ENCODE assay signal across 9 cellular contexts in genomic region chr15:40582726-40583246, GRCh38. TPM values are rescaled to one million over a fixed set of nuclear protein-coding genes. Genes with fewer than 3 reads are reported as not detected.
DNase-seq lines count a peak whose midpoint lies in the region; ATAC-seq and TF ChIP-seq lines count a peak whose summit lies in the region.
"Had no signal": no experiment of that assay in that cellular context is flagged by ENCODE, and none has a peak within 500 bp of the region (broad histone marks: within the 10 kb centered on the region; RNA-seq: fewer than 3 reads in every experiment).

No MANE protein-coding gene starts in this region.

- H3K4me3 ChIP-seq in heart left ventricle: peak overlapping the region in 10 of 12 donors; percentile 12 to 52 (median 40)
- peak overlapping the region; percentile 42 for H3K4me3 ChIP-seq in upper lobe of right lung

- H3K9me3 ChIP-seq in heart left ventricle (no peaks in the 10 kb centered on the region), upper lobe of right lung (no peaks in the 10 kb centered on the region)

- intact Hi-C loops in heart left ventricle (cut with DNase I): no loop called here
- intact Hi-C loops in left ventricle myocardium superior (cut with micrococcal nuclease): no loop called here
- intact Hi-C loops in upper lobe of right lung (cut with DNase I): no loop called here

- H3K4me1 ChIP-seq in heart left ventricle (no peaks in the 10 kb centered on the region), upper lobe of right lung (no peaks in the 10 kb centered on the region)

- no peak for TF ChIP-seq POLR2A in heart left ventricle (IDR thresholded peaks at IDR 0.05)

- no peak for DNase-seq in heart left ventricle
- DNase-seq in left ventricle myocardium superior: no peak
- peak; percentile 85 to 90 for DNase-seq in SHP77 (lab: John Stamatoyannopoulos, UW)
- DNase-seq in iPS DF 19.7 (ENCODE audit: low read depth, low spot score): peak; percentile 73
- DNase-seq in upper lobe of right lung: no peak
- no peak for DNase-seq in NCI-H526 treated with DMSO at 0.1 percent for 48 hours (lab: John Stamatoyannopoulos, UW)
- no peak for DNase-seq in omental fat pad (ENCODE audit: low spot score)

- peak in 1 of 4 donors; percentile 62 for ATAC-seq in heart left ventricle
- ATAC-seq in left ventricle myocardium superior: no peak
- peak; percentile 86 for ATAC-seq in upper lobe of right lung
- no peak for ATAC-seq in GM18873 (IDR thresholded peaks at IDR 0.05; ENCODE audit: low FRiP score, unreplicated experiment)
- ATAC-seq in omental fat pad (ENCODE audit: low FRiP score): no peak

- TF ChIP-seq CTCF in heart left ventricle (IDR thresholded peaks at IDR 0.05) (no peak), upper lobe of right lung (IDR thresholded peaks at IDR 0.05) (no peak), omental fat pad (IDR thresholded peaks at IDR 0.05) (no peak)

- no peak overlapping the region for H3K27ac ChIP-seq in heart left ventricle
- H3K27ac ChIP-seq in upper lobe of right lung: no peak overlapping the region
- H3K27ac ChIP-seq: KMS-11 had no signal

- H3K36me3 ChIP-seq in heart left ventricle: no peaks in the 10 kb centered on the region
- H3K36me3 ChIP-seq in upper lobe of right lung: no peaks in the 10 kb centered on the region

- WGBS in heart left ventricle, 4 donors: 66 to 80% (median 77%) methylated on average over 8 of the region's 8 CpGs

- H3K27me3 ChIP-seq in heart left ventricle (no peaks in the 10 kb centered on the region), upper lobe of right lung (no peaks in the 10 kb centered on the region)

RNA-seq across cellular contexts. Expression of gene KNL1, which starts 11.3 kb away (rescaled TPM):
- total RNA-seq in heart left ventricle (1 to 10 TPM in 4 of 9 donors, under 1 TPM in 4, not detected in 1; 0.11 to 5.9 (median 1.0) TPM), left ventricle myocardium superior (0.89 TPM), upper lobe of right lung (0.61 TPM), omental fat pad (1 to 10 TPM in 2 of 4 donors, under 1 TPM in 2; 0.19 to 3.5 (median 1.1) TPM)
- polyA plus RNA-seq in heart left ventricle: under 1 TPM; 0.04 to 0.07 TPM

RNA-seq across cellular contexts. Expression of gene RPUSD2, which starts 13.7 kb away (rescaled TPM):
- total RNA-seq in heart left ventricle (10 to 100 TPM in 2 of 9 donors, 1 to 10 TPM in 7; 5.8 to 11.0 (median 9.0) TPM), left ventricle myocardium superior (11.4 TPM), upper lobe of right lung (6.4 TPM), omental fat pad (1 to 10 TPM; 2.3 to 7.8 (median 4.5) TPM)
- polyA plus RNA-seq in heart left ventricle: 1 to 10 TPM; 8.5 to 9.0 TPM

RNA-seq across cellular contexts. Expression of gene CCDC32, which starts 17.9 kb away (rescaled TPM):
- 10 to 100 TPM; 13.0 to 38.2 (median 23.6) TPM for total RNA-seq in heart left ventricle
- 10 to 100 TPM; 28.2 to 34.8 TPM for polyA plus RNA-seq in heart left ventricle
- total RNA-seq in left ventricle myocardium superior: 17.5 TPM
- 20.7 TPM for total RNA-seq in upper lobe of right lung
- total RNA-seq in omental fat pad: 10 to 100 TPM; 26.0 to 37.2 (median 33.4) TPM

Comparison
In these comparisons a context has a peak if more than half of its experiments do, and no peak if none do; other contexts are left out.
1. DNase-seq: peak in SHP77 (2 of 2) and iPS DF 19.7 (single experiment); none in heart left ventricle (0 of 5), left ventricle myocardium superior (single experiment), upper lobe of right lung (single experiment), NCI-H526 treated with DMSO at 0.1 percent for 48 hours (single experiment) and omental fat pad (single experiment).